In genomic region chr1:97743129-97743528, GRCh38 we compare ENCODE assay signal across 11 cellular contexts.
"Had no signal": no experiment of that assay in that cellular context is flagged by ENCODE, and none has a peak within 500 bp of the region (broad histone marks: within the 10 kb centered on the region; RNA-seq: fewer than 3 reads in every experiment).

No MANE protein-coding gene starts in this region.

- H3K4me2 ChIP-seq: hepatocyte had no signal

- H3K9me3 ChIP-seq: prostate gland, right lobe of liver had no signal

- H3K27me3 ChIP-seq: hepatocyte, right lobe of liver had no signal

- H3K36me3 ChIP-seq: prostate gland had no signal

- H3K79me2 ChIP-seq: hepatocyte had no signal

- H3K27ac ChIP-seq: coronary artery, epithelial cell of prostate, hepatocyte, prostate gland, right lobe of liver had no signal

- DNase-seq: activated naive CD4-positive, alpha-beta T cell treated with anti-CD3 and anti-CD28 coated beads, Interleukin-2, amount 10 ng/mL, durations not matched to agents 7 days and 5 days; central memory CD4-positive, alpha-beta T cell; effector CD8-positive, alpha-beta T cell; left cardiac atrium; right lobe of liver; stimulated activated CD4-positive, alpha-beta T cell treated with anti-CD3 and anti-CD28 coated beads, Interleukin-2, amount 100 ng/mL, for 48 hours; stimulated activated naive CD4-positive, alpha-beta T cell treated with Interleukin-2 at 50 U/mL for 16 hours had no signal

- H2AFZ ChIP-seq: hepatocyte had no signal

- H3K4me3 ChIP-seq: coronary artery, hepatocyte, prostate gland, right lobe of liver had no signal

- H3K4me1 ChIP-seq: prostate gland, right lobe of liver had no signal
